ENCODE assay signal across 37 cellular contexts in the genomic region with DNA sequence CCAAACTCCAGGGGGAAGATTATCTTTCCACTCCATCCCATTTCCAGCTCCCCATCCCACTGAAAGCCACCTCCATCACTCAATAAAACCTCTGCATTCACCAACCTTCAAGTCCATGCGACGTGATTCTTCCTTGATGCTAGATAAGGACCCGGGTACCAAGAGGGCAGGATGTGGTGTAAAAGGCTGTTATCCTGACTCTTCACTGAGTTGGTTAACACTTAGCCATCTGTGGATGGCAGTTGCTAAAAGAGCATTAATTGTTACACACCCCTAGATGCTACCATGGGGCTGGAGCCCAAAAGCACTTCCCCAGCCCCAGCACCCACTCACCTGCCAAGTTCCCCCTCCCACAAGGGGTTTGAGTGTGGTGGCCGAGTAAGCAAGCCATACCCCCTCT. TPM values are rescaled to one million over a fixed set of nuclear protein-coding genes. Genes with fewer than 3 reads are reported as not detected.
"Had no signal": no experiment of that assay in that cellular context is flagged by ENCODE, and none has a peak within 500 bp of the region (broad histone marks: within the 10 kb centered on the region; RNA-seq: fewer than 3 reads in every experiment).

No MANE protein-coding gene starts in this region.

- DNase-seq: Karpas-422, Kasumi-1, MG63, MM.1S, MV-4-11, NCI-H1048, NCI-H1092, NCI-H1092 treated with DMSO at 0.1 percent for 48 hours, NCI-H1105, NCI-H1105 treated with DMSO at 0.1 percent for 48 hours, NCI-H1417, NCI-H1417 treated with DMSO at 0.1 percent for 48 hours, NCI-H1436, NCI-H1436 treated with DMSO at 0.1 percent for 48 hours, NCI-H146, NCI-H1694, NCI-H1694 treated with DMSO at 0.1 percent for 48 hours, NCI-H187, NCI-H187 treated with DMSO at 0.1 percent for 48 hours, NCI-H1930, NCI-H2029, NCI-H2029 treated with DMSO at 0.1 percent for 48 hours, NCI-H2081, NCI-H2081 treated with DMSO at 0.1 percent for 48 hours, NCI-H2107, NCI-H2171, NCI-H2171 treated with DMSO at 0.1 percent for 48 hours, NCI-H2227 treated with DMSO at 0.1 percent for 48 hours, NCI-H226, NCI-H345, NCI-H446, NCI-H446 treated with DMSO at 0.1 percent for 48 hours, NCI-H510A, NCI-H510A treated with DMSO at 0.1 percent for 48 hours had no signal

- H3K36me3 ChIP-seq: MG63 had no signal

- H3K27me3 ChIP-seq: MG63 had no signal

- H3K4me3 ChIP-seq: MG63 had no signal

RNA-seq across cellular contexts. Expression of a gene that starts 53.4 kb away (rescaled TPM):
- total RNA-seq: LHCN-M2, M059J, MCF 10A had no signal
